1 cellular context compared by ENCODE assay signal in the genomic region with DNA sequence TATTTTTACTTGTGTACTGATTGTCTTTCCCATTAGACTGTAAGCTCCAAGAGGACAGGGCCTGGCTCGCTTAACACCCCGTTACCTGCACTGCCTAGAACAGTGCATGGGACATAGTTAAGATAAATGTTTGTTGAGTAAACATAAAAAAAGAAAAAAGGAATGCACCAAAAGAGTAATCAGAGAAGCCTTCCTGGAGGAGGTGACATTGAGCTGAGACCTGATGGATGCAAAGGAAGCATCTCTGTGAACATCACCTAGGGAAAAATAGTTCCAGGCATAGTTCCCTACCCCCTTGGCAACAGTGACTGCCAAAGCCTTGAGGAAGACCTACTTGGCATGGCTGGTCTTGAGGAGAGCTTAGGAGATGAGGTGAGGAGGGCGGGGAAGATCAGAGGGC.
TF ChIP-seq lines count a peak whose summit lies in the region.

No MANE protein-coding gene starts in this region.

TF ChIP-seq in GM23338, 12 proteins besides CTCF, POLR2A, EP300 and RAD21 (continued from another document):
- TF ChIP-seq, protein P1, sequence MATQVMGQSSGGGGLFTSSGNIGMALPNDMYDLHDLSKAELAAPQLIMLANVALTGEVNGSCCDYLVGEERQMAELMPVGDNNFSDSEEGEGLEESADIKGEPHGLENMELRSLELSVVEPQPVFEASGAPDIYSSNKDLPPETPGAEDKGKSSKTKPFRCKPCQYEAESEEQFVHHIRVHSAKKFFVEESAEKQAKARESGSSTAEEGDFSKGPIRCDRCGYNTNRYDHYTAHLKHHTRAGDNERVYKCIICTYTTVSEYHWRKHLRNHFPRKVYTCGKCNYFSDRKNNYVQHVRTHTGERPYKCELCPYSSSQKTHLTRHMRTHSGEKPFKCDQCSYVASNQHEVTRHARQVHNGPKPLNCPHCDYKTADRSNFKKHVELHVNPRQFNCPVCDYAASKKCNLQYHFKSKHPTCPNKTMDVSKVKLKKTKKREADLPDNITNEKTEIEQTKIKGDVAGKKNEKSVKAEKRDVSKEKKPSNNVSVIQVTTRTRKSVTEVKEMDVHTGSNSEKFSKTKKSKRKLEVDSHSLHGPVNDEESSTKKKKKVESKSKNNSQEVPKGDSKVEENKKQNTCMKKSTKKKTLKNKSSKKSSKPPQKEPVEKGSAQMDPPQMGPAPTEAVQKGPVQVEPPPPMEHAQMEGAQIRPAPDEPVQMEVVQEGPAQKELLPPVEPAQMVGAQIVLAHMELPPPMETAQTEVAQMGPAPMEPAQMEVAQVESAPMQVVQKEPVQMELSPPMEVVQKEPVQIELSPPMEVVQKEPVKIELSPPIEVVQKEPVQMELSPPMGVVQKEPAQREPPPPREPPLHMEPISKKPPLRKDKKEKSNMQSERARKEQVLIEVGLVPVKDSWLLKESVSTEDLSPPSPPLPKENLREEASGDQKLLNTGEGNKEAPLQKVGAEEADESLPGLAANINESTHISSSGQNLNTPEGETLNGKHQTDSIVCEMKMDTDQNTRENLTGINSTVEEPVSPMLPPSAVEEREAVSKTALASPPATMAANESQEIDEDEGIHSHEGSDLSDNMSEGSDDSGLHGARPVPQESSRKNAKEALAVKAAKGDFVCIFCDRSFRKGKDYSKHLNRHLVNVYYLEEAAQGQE (IDR thresholded peaks at IDR 0.05; ENCODE audit: unreplicated experiment), result no peak
- TF ChIP-seq JUNB (IDR thresholded peaks at IDR 0.05; ENCODE audit: unreplicated experiment), result no peak
- TF ChIP-seq EZH2 (IDR thresholded peaks at IDR 0.05; ENCODE audit: low read depth, unreplicated experiment), result no peak
- TF ChIP-seq POLR2AphosphoS5 (IDR thresholded peaks at IDR 0.05; ENCODE audit: low read depth), result no peak
- TF ChIP-seq ZNF114 (CRISPR knock-in tag; IDR thresholded peaks at IDR 0.05), result no peak
- TF ChIP-seq NANOG (IDR thresholded peaks at IDR 0.05; ENCODE audit: borderline replicate concordance), result no peak
